Comparison of ENCODE assay signal across 9 cellular contexts in the genomic region with DNA sequence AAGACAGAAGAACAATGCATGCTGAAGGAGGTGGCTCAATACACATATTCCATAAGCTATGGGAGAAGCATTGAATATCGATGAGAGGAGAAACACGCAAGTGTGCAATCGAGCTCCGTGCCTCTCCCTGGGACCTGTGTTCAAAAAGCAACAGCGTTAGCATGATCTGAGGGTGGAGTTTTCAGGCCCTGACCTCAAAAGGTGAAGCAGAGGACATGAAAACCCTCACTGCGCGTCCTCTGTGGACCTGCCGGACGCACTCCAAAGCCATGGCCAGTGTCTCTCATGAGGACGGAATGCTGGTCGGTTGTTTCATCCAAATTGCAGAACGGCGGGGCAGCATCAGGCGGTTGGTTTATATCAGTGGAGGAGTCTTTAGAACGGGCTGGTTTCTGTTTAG.
DNase-seq lines count a peak whose midpoint lies in the region; ATAC-seq, FAIRE-seq and TF ChIP-seq lines count a peak whose summit lies in the region.
"Had no signal": no experiment of that assay in that cellular context is flagged by ENCODE, and none has a peak within 500 bp of the region (broad histone marks: within the 10 kb centered on the region; RNA-seq: fewer than 3 reads in every experiment).

No MANE protein-coding gene starts in this region.

- intact Hi-C loops in colonic mucosa (cut with DNase I): no loop called here

- ATAC-seq in GM21381 (IDR thresholded peaks at IDR 0.05; ENCODE audit: unreplicated experiment) (peak; percentile 0), HG03378 (IDR thresholded peaks at IDR 0.05; ENCODE audit: unreplicated experiment) (peak; percentile 3)

- peak overlapping the region; percentile 13 for H3K4me3 ChIP-seq in effector memory CD4-positive, alpha-beta T cell (ENCODE audit: insufficient read depth, low read depth, low read length, poor library complexity, severe bottlenecking)
- no peak overlapping the region for H3K4me3 ChIP-seq in colonic mucosa

- no peaks in the 10 kb centered on the region for H3K36me3 ChIP-seq in effector memory CD4-positive, alpha-beta T cell (ENCODE audit: control insufficient read depth, insufficient read depth, low read length)
- H3K36me3 ChIP-seq in colonic mucosa: no peaks in the 10 kb centered on the region

- no peak overlapping the region for H3K27ac ChIP-seq in effector memory CD4-positive, alpha-beta T cell (ENCODE audit: insufficient read depth, low read length, poor library complexity, severe bottlenecking)
- H3K27ac ChIP-seq in colonic mucosa: no peak overlapping the region

- no peak for TF ChIP-seq CTCF in colonic mucosa (IDR thresholded peaks at IDR 0.05)

- H3K4me1 ChIP-seq in effector memory CD4-positive, alpha-beta T cell (ENCODE audit: control insufficient read depth, insufficient read depth, low read length, poor library complexity, severe bottlenecking): peaks cover 27% of the 10 kb centered on the region
- H3K4me1 ChIP-seq in colonic mucosa: no peaks in the 10 kb centered on the region

- peak; percentile 47; the same call in 1 of the 2 replicates for TF ChIP-seq POLR2A in GM12892 (IDR thresholded peaks at IDR 0.05; ENCODE audit: low read depth, low read length)

- DNase-seq in GM12892 (ENCODE audit: insufficient read length): no peak
- no peak for DNase-seq in effector memory CD4-positive, alpha-beta T cell
- DNase-seq in HuH-7 (ENCODE audit: low spot score): no peak
- no peak for DNase-seq in amygdala (lab: John Stamatoyannopoulos, UW)
- no peak for DNase-seq in colonic mucosa
- DNase-seq in SKM-1 (lab: John Stamatoyannopoulos, UW; ENCODE audit: unreplicated experiment): no peak
- DNase-seq: NCI-H2107 had no signal

- H3K9me3 ChIP-seq in effector memory CD4-positive, alpha-beta T cell (ENCODE audit: control insufficient read depth, low read length): no peaks in the 10 kb centered on the region
- H3K9me3 ChIP-seq in colonic mucosa: no peaks in the 10 kb centered on the region

- no peak overlapping the region for H3K9ac ChIP-seq in colonic mucosa (ENCODE audit: low read depth in 2 of 2, low read length in 2 of 2)

- FAIRE-seq in GM12892 (lab: Jason Lieb, UNC): no peak

- H3K27me3 ChIP-seq in effector memory CD4-positive, alpha-beta T cell (replicated peaks; ENCODE audit: control insufficient read depth, insufficient read depth, low read length, poor library complexity, severe bottlenecking): no peaks in the 10 kb centered on the region
- H3K27me3 ChIP-seq in colonic mucosa: no peaks in the 10 kb centered on the region
